Comparison of ENCODE assay signal across 28 cellular contexts in the genomic region with DNA sequence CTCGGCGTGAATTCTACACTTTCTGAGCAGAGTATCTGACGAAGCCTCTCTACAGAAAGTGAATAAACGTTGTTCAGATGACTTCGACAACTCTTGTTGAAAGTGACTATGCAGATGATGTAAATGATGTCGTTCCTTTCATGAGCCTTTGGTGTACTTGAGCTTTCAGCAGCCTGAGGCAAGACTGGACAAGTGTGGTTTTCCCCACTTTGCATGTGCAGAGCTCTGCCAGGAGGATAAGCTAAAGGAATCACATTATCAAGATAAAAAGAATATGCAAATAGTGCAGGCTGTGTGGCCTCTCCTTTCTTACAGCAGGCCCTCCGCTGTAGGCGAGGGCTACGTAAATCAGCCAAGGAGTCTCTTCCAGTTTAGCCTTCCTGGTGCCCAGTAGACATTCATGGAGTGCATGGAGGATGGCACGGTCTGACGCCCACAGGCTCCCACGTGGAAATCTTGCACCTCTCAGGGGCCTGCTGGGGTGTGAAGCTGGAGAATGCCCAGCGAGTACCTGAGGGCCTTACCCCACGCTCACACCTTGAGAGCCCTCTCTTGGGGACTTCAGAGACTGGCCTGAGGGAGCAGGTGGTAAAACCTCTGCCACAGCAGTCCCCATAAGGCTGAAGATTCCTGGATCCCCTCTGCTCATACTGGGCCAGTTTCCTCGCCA. TPM values are rescaled to one million over a fixed set of nuclear protein-coding genes. Genes with fewer than 3 reads are reported as not detected.
DNase-seq lines count a peak whose midpoint lies in the region; ATAC-seq, FAIRE-seq and TF ChIP-seq lines count a peak whose summit lies in the region.
"Had no signal": no experiment of that assay in that cellular context is flagged by ENCODE, and none has a peak within 500 bp of the region (broad histone marks: within the 10 kb centered on the region; RNA-seq: fewer than 3 reads in every experiment).

No MANE protein-coding gene starts in this region.

- H3K4me3 Mint-ChIP-seq in GM23338 (no peak overlapping the region; the same call in 2 of the 3 replicates), astrocyte (ENCODE audit: unreplicated experiment) (no peak overlapping the region)
- H3K4me3 Mint-ChIP-seq: activated naive CD8-positive, alpha-beta T cell; activated T-helper 17 cell treated with anti-CD3 and anti-CD28 coated beads, Interleukin-2, amount 50 U/mL, for 72 hours; HFFc6; naive thymus-derived CD8-positive, alpha-beta T cell; stimulated activated naive CD8-positive, alpha-beta T cell treated with anti-CD3 and anti-CD28 coated beads, Interleukin-15, amount 100 ng/mL, for 72 hours had no signal

- TF ChIP-seq CTCF in A673 (conservative IDR thresholded peaks at IDR 0.05; ENCODE audit: low read depth, low read length) (no peak), GM23338 (conservative IDR thresholded peaks at IDR 0.05; ENCODE audit: low read depth in 2 of 2) (no peak), astrocyte (IDR thresholded peaks at IDR 0.05; ENCODE audit: insufficient read depth, low read depth, low read length) (no peak)

- no peaks in the 10 kb centered on the region for H3K36me3 ChIP-seq in A673 (ENCODE audit: insufficient read depth, low read length, poor library complexity, severe bottlenecking)
- H3K36me3 ChIP-seq in GM23338 (ENCODE audit: insufficient read depth) = peaks cover 8% of the 10 kb centered on the region; the same call in 1 of the 2 replicates
- peaks cover 3% of the 10 kb centered on the region for H3K36me3 ChIP-seq in astrocyte (ENCODE audit: insufficient read depth, low read length)

- peaks cover 3% of the 10 kb centered on the region; the same call in 1 of the 2 replicates for H4K20me1 ChIP-seq in GM23338 (replicated peaks; ENCODE audit: insufficient read depth)
- H4K20me1 ChIP-seq in astrocyte (ENCODE audit: insufficient read depth, low read length) = no peaks in the 10 kb centered on the region

- H3K4me2 ChIP-seq in GM23338 = 0 out of 2 replicates have a peak overlapping the region, but pooled peaks have one; percentile 45
- no peak overlapping the region for H3K4me2 ChIP-seq in astrocyte (ENCODE audit: low read length)

- H3F3A ChIP-seq in GM23338 (replicated peaks; ENCODE audit: low read depth) = no peaks in the 10 kb centered on the region

- DNase-seq in A673 (ENCODE audit: low spot score) = peak; percentile 30
- no peak for DNase-seq in GM23338 (ENCODE audit: low spot score)
- no peak for DNase-seq in astrocyte (ENCODE audit: low read depth)
- peak; percentile 16 for DNase-seq in iPS-NIHi7 (ENCODE audit: extremely low spot score)
- DNase-seq in NCI-H446 treated with DMSO at 0.1 percent for 48 hours (lab: John Stamatoyannopoulos, UW) = no peak
- DNase-seq in GDM1 (lab: John Stamatoyannopoulos, UW) = no peak
- DNase-seq in stimulated activated CD4-positive, alpha-beta T cell treated with anti-CD3 and anti-CD28 coated beads, Interleukin-2, amount 100 ng/mL, for 48 hours = no peak
- DNase-seq: activated CD4-positive, alpha-beta T cell treated with anti-CD3 and anti-CD28 coated beads, Interleukin-2, amount 50 U/mL, for 1 hour; anterior cingulate cortex; C1 segment of cervical spinal cord; cerebellar nuclear complex; COR-L47; DMS53; dorsolateral prefrontal cortex; HFFc6; islet precursor cell; midbrain; naive thymus-derived CD8-positive, alpha-beta T cell; NCI-H1694; NCI-H524 treated with DMSO at 0.1 percent for 48 hours; occipital lobe; SHP77; stimulated activated naive CD8-positive, alpha-beta T cell treated with anti-CD3 and anti-CD28 coated beads, Interleukin-15, amount 100 ng/mL, for 72 hours; transverse colon had no signal

- peaks cover 8% of the 10 kb centered on the region for H3K4me1 ChIP-seq in A673 (ENCODE audit: insufficient read depth, low read length, poor library complexity, severe bottlenecking)
- H3K4me1 ChIP-seq in GM23338 (ENCODE audit: insufficient read depth) = peaks cover 23% of the 10 kb centered on the region; the same call in 1 of the 2 replicates
- no peaks in the 10 kb centered on the region for H3K4me1 ChIP-seq in astrocyte (ENCODE audit: insufficient read depth, low read length)
- H3K4me1 ChIP-seq: transverse colon had no signal

- CTCF ChIA-PET in A673 (lab: Charles Lee) = no interaction called here

- intact Hi-C loops in A673 (cut with micrococcal nuclease; ENCODE audit: unreplicated experiment) = no loop called here

- H3K36me3 Mint-ChIP-seq in GM23338 (ENCODE audit: low read depth) (peaks cover 73% of the 10 kb centered on the region), astrocyte (ENCODE audit: low read depth, unreplicated experiment) (peaks cover 48% of the 10 kb centered on the region)

- H3K9me3 Mint-ChIP-seq in GM23338 = no peaks in the 10 kb centered on the region
- no peaks in the 10 kb centered on the region for H3K9me3 Mint-ChIP-seq in astrocyte (ENCODE audit: unreplicated experiment)
- H3K9me3 Mint-ChIP-seq: activated T-helper 17 cell treated with anti-CD3 and anti-CD28 coated beads, Interleukin-2, amount 50 U/mL, for 72 hours; HFFc6; naive thymus-derived CD8-positive, alpha-beta T cell; stimulated activated naive CD8-positive, alpha-beta T cell treated with anti-CD3 and anti-CD28 coated beads, Interleukin-15, amount 100 ng/mL, for 72 hours had no signal

- H3K27ac ChIP-seq in A673 (ENCODE audit: low read depth, low read length, poor library complexity, severe bottlenecking) = peak overlapping the region; percentile 65
- peak overlapping the region; percentile 50 for H3K27ac ChIP-seq in GM23338 (ENCODE audit: low read depth)
- H3K27ac ChIP-seq in astrocyte (ENCODE audit: low read depth, low read length) = no peak overlapping the region
- H3K27ac ChIP-seq: dorsolateral prefrontal cortex, HL-60, transverse colon had no signal

- H3K4me3 ChIP-seq in A673 (ENCODE audit: low read depth, low read length, poor library complexity, severe bottlenecking) (no peak overlapping the region), GM23338 (no peak overlapping the region), astrocyte (ENCODE audit: insufficient read depth, low read depth, low read length) (no peak overlapping the region)
- H3K4me3 ChIP-seq: dorsolateral prefrontal cortex, transverse colon had no signal

- H3K27me3 ChIP-seq in A673 (replicated peaks; ENCODE audit: insufficient read depth, low read depth, low read length, poor library complexity) (no peaks in the 10 kb centered on the region), GM23338 (ENCODE audit: insufficient read depth) (no peaks in the 10 kb centered on the region), astrocyte (ENCODE audit: insufficient read depth, low read length) (no peaks in the 10 kb centered on the region)
- H3K27me3 ChIP-seq: dorsolateral prefrontal cortex, transverse colon had no signal

- H3K4me1 Mint-ChIP-seq in GM23338 (peaks cover 44% of the 10 kb centered on the region), astrocyte (ENCODE audit: low read depth, unreplicated experiment) (peaks cover 12% of the 10 kb centered on the region)
- H3K4me1 Mint-ChIP-seq: activated T-helper 17 cell treated with anti-CD3 and anti-CD28 coated beads, Interleukin-2, amount 50 U/mL, for 72 hours had no signal

- ATAC-seq in GM23338 (peak; percentile 23), GM21423 (IDR thresholded peaks at IDR 0.05; ENCODE audit: unreplicated experiment) (no peak)
- ATAC-seq: activated T-helper 17 cell treated with anti-CD3 and anti-CD28 coated beads, Interleukin-2, amount 50 U/mL, for 72 hours; naive thymus-derived CD8-positive, alpha-beta T cell; stimulated activated naive CD8-positive, alpha-beta T cell treated with anti-CD3 and anti-CD28 coated beads, Interleukin-15, amount 100 ng/mL, for 72 hours had no signal

- H3K9me3 ChIP-seq in A673 (ENCODE audit: low read depth, low read length, poor library complexity, severe bottlenecking) (no peaks in the 10 kb centered on the region), astrocyte (ENCODE audit: insufficient read depth, low read depth, low read length) (no peaks in the 10 kb centered on the region)
- H3K9me3 ChIP-seq: transverse colon had no signal

- H3K27me3 Mint-ChIP-seq in GM23338 (ENCODE audit: insufficient read depth, low read depth, poor library complexity) (peaks cover 32% of the 10 kb centered on the region), astrocyte (ENCODE audit: low read depth, unreplicated experiment) (no peaks in the 10 kb centered on the region)
- H3K27me3 Mint-ChIP-seq: activated naive CD8-positive, alpha-beta T cell; activated T-helper 17 cell treated with anti-CD3 and anti-CD28 coated beads, Interleukin-2, amount 50 U/mL, for 72 hours; naive thymus-derived CD8-positive, alpha-beta T cell; stimulated activated naive CD8-positive, alpha-beta T cell treated with anti-CD3 and anti-CD28 coated beads, Interleukin-15, amount 100 ng/mL, for 72 hours had no signal

- H3K9me2 ChIP-seq in GM23338 (ENCODE audit: insufficient read depth) = no peaks in the 10 kb centered on the region

- H2AFZ ChIP-seq in GM23338 = no peak overlapping the region
- H2AFZ ChIP-seq in astrocyte (ENCODE audit: low read depth, low read length) = no peak overlapping the region

- no peak for FAIRE-seq in astrocyte (lab: Jason Lieb, UNC)

- BruUV-seq in A673 (replicated peaks; lab: Mats Ljungman, UMichigan) = no TSS peak

- no peak overlapping the region for H3K9ac ChIP-seq in astrocyte (ENCODE audit: low read length)

- H3K79me2 ChIP-seq in GM23338 (replicated peaks; ENCODE audit: insufficient read depth) (peaks cover 8% of the 10 kb centered on the region; the same call in 1 of the 2 replicates), astrocyte (ENCODE audit: insufficient read depth, low read length) (no peaks in the 10 kb centered on the region)

- H3K27ac Mint-ChIP-seq in GM23338 (peak overlapping the region; percentile 59; the same call in 1 of the 2 replicates), astrocyte (ENCODE audit: unreplicated experiment) (peak overlapping the region; percentile 58)
- H3K27ac Mint-ChIP-seq: activated naive CD8-positive, alpha-beta T cell; activated T-helper 17 cell treated with anti-CD3 and anti-CD28 coated beads, Interleukin-2, amount 50 U/mL, for 72 hours; HFFc6 had no signal

- POLR2A ChIA-PET in A673 (lab: Charles Lee; ENCODE audit: low non-redundant PET) = no interaction called here

TF ChIP-seq in GM23338, 12 proteins besides CTCF, POLR2A, EP300 and RAD21 (continues in another document):
- TF ChIP-seq CREB1 (CRISPR knock-in tag; IDR thresholded peaks at IDR 0.05; ENCODE audit: low read depth) = no peak
- TF ChIP-seq, protein P1, sequence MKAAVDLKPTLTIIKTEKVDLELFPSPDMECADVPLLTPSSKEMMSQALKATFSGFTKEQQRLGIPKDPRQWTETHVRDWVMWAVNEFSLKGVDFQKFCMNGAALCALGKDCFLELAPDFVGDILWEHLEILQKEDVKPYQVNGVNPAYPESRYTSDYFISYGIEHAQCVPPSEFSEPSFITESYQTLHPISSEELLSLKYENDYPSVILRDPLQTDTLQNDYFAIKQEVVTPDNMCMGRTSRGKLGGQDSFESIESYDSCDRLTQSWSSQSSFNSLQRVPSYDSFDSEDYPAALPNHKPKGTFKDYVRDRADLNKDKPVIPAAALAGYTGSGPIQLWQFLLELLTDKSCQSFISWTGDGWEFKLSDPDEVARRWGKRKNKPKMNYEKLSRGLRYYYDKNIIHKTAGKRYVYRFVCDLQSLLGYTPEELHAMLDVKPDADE (IDR thresholded peaks at IDR 0.05) = no peak
- TF ChIP-seq POLR2AphosphoS5 (IDR thresholded peaks at IDR 0.05; ENCODE audit: low read depth) = no peak

RNA-seq across cellular contexts. Expression of gene RPP40, which starts 54.9 kb away (rescaled TPM):
- total RNA-seq in A673 (2021) = 28.0 and 30.7 TPM in 2 replicates
- 40.4 and 49.6 TPM in 2 replicates for total RNA-seq in GM23338 (2014; rRNA removed; shearing (Covaris generic))
- polyA plus RNA-seq in GM23338 (2016; fragmentation: Nextera tagmentation; extraction: Ambion mirVana) = 31.2 and 39.3 TPM in 2 replicates
- total RNA-seq in astrocyte = 11.6 and 16.6 TPM in 2 replicates

Comparison
In these comparisons a context has a peak if more than half of its experiments do, and no peak if none do; other contexts are left out.
1. DNase-seq: peak in A673 (single experiment) and iPS-NIHi7 (single experiment); none in GM23338 (single experiment), astrocyte (single experiment), NCI-H446 treated with DMSO at 0.1 percent for 48 hours (single experiment), GDM1 (single experiment) and stimulated activated CD4-positive, alpha-beta T cell treated with anti-CD3 and anti-CD28 coated beads, Interleukin-2, amount 100 ng/mL, for 48 hours (0 of 2).